Comparison of ENCODE assay signal across 8 cellular contexts in genomic region chr2:20781656-20782265, GRCh38. TPM values are rescaled to one million over a fixed set of nuclear protein-coding genes. Genes with fewer than 3 reads are reported as not detected.
A peak's percentile ranks its signal among the peaks of the same experiment; 100 is the strongest.
DNase-seq lines count a peak whose midpoint lies in the region; ATAC-seq lines count a peak whose summit lies in the region.

No MANE protein-coding gene starts in this region.

- no peak overlapping the region for H3K4me3 ChIP-seq in H7 (ENCODE audit: insufficient read depth, low read depth, low read length)

- H3K27me3 ChIP-seq in H7 (ENCODE audit: control insufficient read depth, insufficient read depth, low read length): no peaks in the 10 kb centered on the region

- DNase-seq in activated naive CD4-positive, alpha-beta T cell treated with Interleukin-2 at 50 U/mL for 16 hours: peak; percentile 19
- no peak for DNase-seq in activated naive CD4-positive, alpha-beta T cell (lab: John Stamatoyannopoulos, UW)
- DNase-seq in H7 (peak; percentile 24), NCI-H226 (peak; percentile 9), non-pigmented ciliary epithelial cell (ENCODE audit: low read depth) (peak; percentile 4), left ventricle myocardium superior (no peak)
- peak; percentile 5 for DNase-seq in central memory CD4-positive, alpha-beta T cell

- ATAC-seq in GM19324 (IDR thresholded peaks at IDR 0.05; ENCODE audit: low FRiP score, unreplicated experiment) (no peak), left ventricle myocardium superior (no peak)

- no peaks in the 10 kb centered on the region for H3K36me3 ChIP-seq in H7 (replicated peaks; ENCODE audit: control insufficient read depth, insufficient read depth, low read length)

- intact Hi-C loops in left ventricle myocardium superior (cut with micrococcal nuclease): no loop called here

RNA-seq across cellular contexts. Expression of gene LDAH, which starts 41.1 kb away (rescaled TPM):
- total RNA-seq in H7 (2014; rRNA removed; shearing (Covaris generic)): 22.5 and 25.4 TPM in 2 replicates
- total RNA-seq in left ventricle myocardium superior: 5.4 TPM

Comparison
In these comparisons a context has a peak if more than half of its experiments do, and no peak if none do; other contexts are left out.
1. DNase-seq: peak in activated naive CD4-positive, alpha-beta T cell treated with Interleukin-2 at 50 U/mL for 16 hours (single experiment), H7 (single experiment), NCI-H226 (single experiment), central memory CD4-positive, alpha-beta T cell (single experiment) and non-pigmented ciliary epithelial cell (single experiment); none in activated naive CD4-positive, alpha-beta T cell (0 of 4) and left ventricle myocardium superior (single experiment).